8 cellular contexts compared by ENCODE assay signal in the genomic region with DNA sequence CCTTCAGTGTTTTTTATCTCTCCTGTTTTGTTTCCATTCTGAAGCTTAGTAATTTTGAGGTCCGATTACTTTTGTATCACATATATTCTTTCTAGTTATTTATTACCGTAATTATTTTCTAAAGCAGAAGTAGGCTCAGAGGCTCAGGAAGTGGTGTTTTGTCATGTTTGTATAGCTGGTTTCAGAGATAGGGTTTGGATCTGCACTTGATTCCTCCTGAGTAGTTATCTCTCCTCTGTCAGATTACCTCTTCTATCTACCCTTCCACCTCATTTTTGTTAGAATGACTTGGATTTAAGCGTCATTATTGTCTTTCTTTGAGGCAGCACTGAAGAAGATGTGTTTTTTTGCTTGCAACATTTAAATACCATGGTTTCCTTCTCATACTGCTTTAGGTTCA.
DNase-seq lines count a peak whose midpoint lies in the region; ATAC-seq and TF ChIP-seq lines count a peak whose summit lies in the region.

No MANE protein-coding gene starts in this region.

- TF ChIP-seq POLR2A in vagina (IDR thresholded peaks at IDR 0.05): no peak

- no peak overlapping the region for H3K4me3 Mint-ChIP-seq in activated naive CD4-positive, alpha-beta T cell treated with anti-CD3 and anti-CD28 coated beads, Interleukin-2, amount 50 U/mL, for 24 hours
- no peak overlapping the region for H3K4me3 Mint-ChIP-seq in stimulated activated naive B cell treated with anti-CD40 and anti-IgM and Interleukin-4, amounts not matched to agents 10 μg/mL and 1 μg/mL and 100 μg/mL, for 72 hours
- H3K4me3 Mint-ChIP-seq in MCF 10A (ENCODE audit: unreplicated experiment): no peak overlapping the region
- H3K4me3 Mint-ChIP-seq in nephron progenitor cell: no peak overlapping the region

- CTCF ChIA-PET in MCF 10A (lab: Yijun Ruan, JAX): interaction anchor here (0.6 to 4.0 kb wide), 24 partner anchors 10 to 449 kb away, joined by 3 to 46 read pairs (median 6); a partner anchor contains a TSS

- H3K36me3 ChIP-seq in vagina: no peaks in the 10 kb centered on the region

- ATAC-seq in HG03066 (IDR thresholded peaks at IDR 0.05; ENCODE audit: low read depth, unreplicated experiment): peak; percentile 46
- peak; percentile 63 to 76 for ATAC-seq in stimulated activated naive B cell treated with anti-CD40 and anti-IgM and Interleukin-4, amounts not matched to agents 10 μg/mL and 1 μg/mL and 100 μg/mL, for 72 hours (replicated peaks)

- no peaks in the 10 kb centered on the region for H3K9me3 Mint-ChIP-seq in activated naive CD4-positive, alpha-beta T cell treated with anti-CD3 and anti-CD28 coated beads, Interleukin-2, amount 50 U/mL, for 24 hours
- no peaks in the 10 kb centered on the region for H3K9me3 Mint-ChIP-seq in stimulated activated naive B cell treated with anti-CD40 and anti-IgM and Interleukin-4, amounts not matched to agents 10 μg/mL and 1 μg/mL and 100 μg/mL, for 72 hours
- H3K9me3 Mint-ChIP-seq in MCF 10A (ENCODE audit: unreplicated experiment): no peaks in the 10 kb centered on the region
- H3K9me3 Mint-ChIP-seq in nephron progenitor cell: no peaks in the 10 kb centered on the region

- H3K4me1 ChIP-seq in vagina: no peaks in the 10 kb centered on the region

- H3K27me3 Mint-ChIP-seq in activated naive CD4-positive, alpha-beta T cell treated with anti-CD3 and anti-CD28 coated beads, Interleukin-2, amount 50 U/mL, for 24 hours: no peaks in the 10 kb centered on the region
- H3K27me3 Mint-ChIP-seq in stimulated activated naive B cell treated with anti-CD40 and anti-IgM and Interleukin-4, amounts not matched to agents 10 μg/mL and 1 μg/mL and 100 μg/mL, for 72 hours: no peaks in the 10 kb centered on the region
- H3K27me3 Mint-ChIP-seq in MCF 10A (ENCODE audit: insufficient read depth, unreplicated experiment) (no peaks in the 10 kb centered on the region), nephron progenitor cell (ENCODE audit: low read depth, poor library complexity) (no peaks in the 10 kb centered on the region)

- no peak for DNase-seq in activated naive CD4-positive, alpha-beta T cell (lab: John Stamatoyannopoulos, UW)
- DNase-seq in SKM-1 (lab: John Stamatoyannopoulos, UW; ENCODE audit: unreplicated experiment) (peak; percentile 19), vagina (ENCODE audit: extremely low spot score in 2 of 2) (no peak), MCF 10A (ENCODE audit: unreplicated experiment) (no peak), nephron progenitor cell (no peak)
- no peak for DNase-seq in stimulated activated naive B cell treated with anti-CD40 and anti-IgM and Interleukin-4, amounts not matched to agents 10 μg/mL and 1 μg/mL and 100 μg/mL, for 72 hours

- H3K4me1 Mint-ChIP-seq in activated naive CD4-positive, alpha-beta T cell treated with anti-CD3 and anti-CD28 coated beads, Interleukin-2, amount 50 U/mL, for 24 hours: peaks cover 22% of the 10 kb centered on the region
- H3K4me1 Mint-ChIP-seq in stimulated activated naive B cell treated with anti-CD40 and anti-IgM and Interleukin-4, amounts not matched to agents 10 μg/mL and 1 μg/mL and 100 μg/mL, for 72 hours: peaks cover 9 to 19% of the 10 kb centered on the region in 2 donors
- no peaks in the 10 kb centered on the region for H3K4me1 Mint-ChIP-seq in MCF 10A (ENCODE audit: insufficient read depth, unreplicated experiment)
- peaks cover 35% of the 10 kb centered on the region for H3K4me1 Mint-ChIP-seq in nephron progenitor cell

- POLR2A ChIA-PET in MCF 10A (lab: Yijun Ruan, JAX): interaction anchor here (0.5 to 1.0 kb wide), 2 partner anchors 12 to 383 kb away, joined by 3 read pairs; no protein-coding TSS in a partner anchor

- no peak for TF ChIP-seq CTCF in vagina (IDR thresholded peaks at IDR 0.05)
- no peak for TF ChIP-seq CTCF in MCF 10A (IDR thresholded peaks at IDR 0.05; ENCODE audit: unreplicated experiment)
- no peak for TF ChIP-seq CTCF in nephron progenitor cell (IDR thresholded peaks at IDR 0.05)

- H3K9me3 ChIP-seq in vagina: no peaks in the 10 kb centered on the region

- H3K27ac ChIP-seq in vagina: no peak overlapping the region

- no peaks in the 10 kb centered on the region for H3K27me3 ChIP-seq in vagina

- BruUV-seq in MCF 10A (replicated peaks; lab: Mats Ljungman, UMichigan): no TSS peak

- peak overlapping the region; percentile 59 for H3K27ac Mint-ChIP-seq in activated naive CD4-positive, alpha-beta T cell treated with anti-CD3 and anti-CD28 coated beads, Interleukin-2, amount 50 U/mL, for 24 hours
- H3K27ac Mint-ChIP-seq in stimulated activated naive B cell treated with anti-CD40 and anti-IgM and Interleukin-4, amounts not matched to agents 10 μg/mL and 1 μg/mL and 100 μg/mL, for 72 hours: peak overlapping the region; percentile 28
- no peak overlapping the region for H3K27ac Mint-ChIP-seq in MCF 10A (ENCODE audit: low read depth, unreplicated experiment)
- no peak overlapping the region for H3K27ac Mint-ChIP-seq in nephron progenitor cell

- H3K36me3 Mint-ChIP-seq in activated naive CD4-positive, alpha-beta T cell treated with anti-CD3 and anti-CD28 coated beads, Interleukin-2, amount 50 U/mL, for 24 hours: peaks cover 4% of the 10 kb centered on the region
- peaks cover 10% of the 10 kb centered on the region in 2 donors for H3K36me3 Mint-ChIP-seq in stimulated activated naive B cell treated with anti-CD40 and anti-IgM and Interleukin-4, amounts not matched to agents 10 μg/mL and 1 μg/mL and 100 μg/mL, for 72 hours
- H3K36me3 Mint-ChIP-seq in MCF 10A (ENCODE audit: insufficient read depth, unreplicated experiment): peaks cover 7% of the 10 kb centered on the region
- peaks cover 42% of the 10 kb centered on the region for H3K36me3 Mint-ChIP-seq in nephron progenitor cell (ENCODE audit: low read depth)

- no peak overlapping the region for H3K4me3 ChIP-seq in vagina

- intact Hi-C loops in vagina (cut with DNase I): loop anchor here (10.0 kb wide), 1 partner anchor 169 kb away; a partner anchor contains a TSS
- intact Hi-C loops in MCF 10A (cut with micrococcal nuclease): loop anchor here (1.0 to 10.0 kb wide), 4 partner anchors 151 to 567 kb away; a partner anchor contains a TSS

Comparison
In these comparisons a context has a peak if more than half of its experiments do, and no peak if none do; other contexts are left out.
1. H3K27ac Mint-ChIP-seq: peak in activated naive CD4-positive, alpha-beta T cell treated with anti-CD3 and anti-CD28 coated beads, Interleukin-2, amount 50 U/mL, for 24 hours (single experiment) and stimulated activated naive B cell treated with anti-CD40 and anti-IgM and Interleukin-4, amounts not matched to agents 10 μg/mL and 1 μg/mL and 100 μg/mL, for 72 hours (single experiment); none in MCF 10A (single experiment) and nephron progenitor cell (single experiment).